Comparison of ENCODE assay signal across 11 cellular contexts in the genomic region with DNA sequence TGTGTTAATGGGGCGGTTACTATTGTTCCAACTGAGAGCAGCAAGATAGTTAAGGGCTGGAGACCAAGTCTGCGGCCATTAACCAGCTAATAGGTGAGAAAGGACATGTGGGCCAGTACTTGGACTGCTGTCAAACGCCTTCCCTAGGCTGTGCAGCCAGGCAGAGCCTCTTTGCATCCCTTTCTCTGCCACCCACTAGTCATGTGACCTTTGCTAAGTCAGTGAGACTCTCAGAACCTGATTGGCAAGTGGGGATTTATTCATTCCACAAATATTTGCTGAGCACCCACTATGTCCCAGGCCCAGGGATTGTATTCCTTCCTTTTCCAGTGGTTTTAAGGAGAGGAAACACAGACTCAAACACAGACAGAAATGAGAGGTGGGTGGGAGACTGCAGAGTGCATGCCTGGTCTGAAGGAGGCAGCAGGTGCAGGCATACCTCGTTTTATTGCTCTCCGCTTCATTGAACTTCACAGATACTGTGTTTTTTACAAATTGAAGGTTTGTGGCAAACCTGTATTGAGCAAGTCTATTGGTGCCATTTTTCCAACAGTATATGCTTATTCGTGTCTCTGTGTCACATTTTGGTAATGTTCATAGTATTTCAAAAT.
DNase-seq lines count a peak whose midpoint lies in the region; ATAC-seq and TF ChIP-seq lines count a peak whose summit lies in the region.
"Had no signal": no experiment of that assay in that cellular context is flagged by ENCODE, and none has a peak within 500 bp of the region (broad histone marks: within the 10 kb centered on the region; RNA-seq: fewer than 3 reads in every experiment).

No MANE protein-coding gene starts in this region.

- H3K79me2 ChIP-seq in parathyroid adenoma = no peaks in the 10 kb centered on the region

- peak overlapping the region; percentile 61 for H2AFZ ChIP-seq in parathyroid adenoma

- H3K4me3 Mint-ChIP-seq in WTC11 = no peak overlapping the region

- H3K27me3 Mint-ChIP-seq in WTC11 (ENCODE audit: low read depth) = peaks cover 9% of the 10 kb centered on the region

- no peaks in the 10 kb centered on the region for H3K36me3 Mint-ChIP-seq in WTC11

- no peaks in the 10 kb centered on the region for H3K27me3 ChIP-seq in parathyroid adenoma (ENCODE audit: control insufficient read depth, insufficient read depth, low read length)
- no peaks in the 10 kb centered on the region for H3K27me3 ChIP-seq in BE2C
- H3K27me3 ChIP-seq: cardiac muscle cell had no signal

- no peaks in the 10 kb centered on the region for H3K9me3 Mint-ChIP-seq in WTC11

- H3K27ac ChIP-seq in parathyroid adenoma = no peak overlapping the region
- H3K27ac ChIP-seq: cardiac muscle cell had no signal

- H3K4me2 ChIP-seq in parathyroid adenoma (ENCODE audit: low read length) = no peak overlapping the region

- H3K4me3 ChIP-seq in parathyroid adenoma (ENCODE audit: low read depth, low read length) (no peak overlapping the region), BE2C (ENCODE audit: low read depth, low read length) (no peak overlapping the region)
- H3K4me3 ChIP-seq: cardiac muscle cell had no signal

- H3K4me1 Mint-ChIP-seq in WTC11 = peaks cover 17% of the 10 kb centered on the region

- H3K9me3 ChIP-seq in parathyroid adenoma (ENCODE audit: control insufficient read depth, low read length) (no peaks in the 10 kb centered on the region), BE2C (no peaks in the 10 kb centered on the region)

- peak; percentile 70 for ATAC-seq in WTC11
- ATAC-seq in HG03521 (IDR thresholded peaks at IDR 0.05; ENCODE audit: unreplicated experiment) = no peak

- TF ChIP-seq CTCF in WTC11 (IDR thresholded peaks at IDR 0.05) (no peak), parathyroid adenoma (IDR thresholded peaks at IDR 0.05) (no peak), BE2C (IDR thresholded peaks at IDR 0.05; ENCODE audit: low read depth, low read length) (no peak)

- POLR2A ChIA-PET in WTC11 (lab: Charles Lee) = no interaction called here

- no peak overlapping the region for H3K27ac Mint-ChIP-seq in WTC11

- no peak overlapping the region for H3K9ac ChIP-seq in parathyroid adenoma

- peak; percentile 6 to 76 (median 12) for DNase-seq in NCI-H1417 (lab: John Stamatoyannopoulos, UW)
- DNase-seq in NCI-H1417 treated with DMSO at 0.1 percent for 48 hours (lab: John Stamatoyannopoulos, UW) = no peak
- peak; percentile 16 for DNase-seq in HPDE6-E6E7 (ENCODE audit: extremely low spot score)
- no peak for DNase-seq in WTC11 (ENCODE audit: low spot score)
- DNase-seq in BE2C = no peak
- no peak for DNase-seq in NK-92 (lab: John Stamatoyannopoulos, UW; ENCODE audit: unreplicated experiment)
- DNase-seq: activated T-cell treated with anti-CD3 and anti-CD28 coated beads for 4 hours, T-helper 2 cell had no signal

- CTCF ChIA-PET in WTC11 (lab: Charles Lee) = interaction anchor here (1.1 to 2.7 kb wide), 2 partner anchors 38 to 47 kb away, joined by 4 to 11 read pairs; no protein-coding TSS in a partner anchor

- H3K36me3 ChIP-seq in parathyroid adenoma (ENCODE audit: control insufficient read depth, insufficient read depth, low read length) (no peaks in the 10 kb centered on the region), BE2C (no peaks in the 10 kb centered on the region)
- H3K36me3 ChIP-seq: cardiac muscle cell had no signal

- H3K4me1 ChIP-seq in parathyroid adenoma (peaks cover 5% of the 10 kb centered on the region), BE2C (no peaks in the 10 kb centered on the region)

TF ChIP-seq in WTC11, 78 proteins besides CTCF, POLR2A, EP300 and RAD21:
- TF ChIP-seq, protein P1, sequence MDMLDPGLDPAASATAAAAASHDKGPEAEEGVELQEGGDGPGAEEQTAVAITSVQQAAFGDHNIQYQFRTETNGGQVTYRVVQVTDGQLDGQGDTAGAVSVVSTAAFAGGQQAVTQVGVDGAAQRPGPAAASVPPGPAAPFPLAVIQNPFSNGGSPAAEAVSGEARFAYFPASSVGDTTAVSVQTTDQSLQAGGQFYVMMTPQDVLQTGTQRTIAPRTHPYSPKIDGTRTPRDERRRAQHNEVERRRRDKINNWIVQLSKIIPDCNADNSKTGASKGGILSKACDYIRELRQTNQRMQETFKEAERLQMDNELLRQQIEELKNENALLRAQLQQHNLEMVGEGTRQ (CRISPR knock-in tag; IDR thresholded peaks at IDR 0.05) = peak; percentile 63
- TF ChIP-seq CDX4 (CRISPR knock-in tag; IDR thresholded peaks at IDR 0.05; ENCODE audit: borderline replicate concordance) = no peak
- TF ChIP-seq, protein P2, sequence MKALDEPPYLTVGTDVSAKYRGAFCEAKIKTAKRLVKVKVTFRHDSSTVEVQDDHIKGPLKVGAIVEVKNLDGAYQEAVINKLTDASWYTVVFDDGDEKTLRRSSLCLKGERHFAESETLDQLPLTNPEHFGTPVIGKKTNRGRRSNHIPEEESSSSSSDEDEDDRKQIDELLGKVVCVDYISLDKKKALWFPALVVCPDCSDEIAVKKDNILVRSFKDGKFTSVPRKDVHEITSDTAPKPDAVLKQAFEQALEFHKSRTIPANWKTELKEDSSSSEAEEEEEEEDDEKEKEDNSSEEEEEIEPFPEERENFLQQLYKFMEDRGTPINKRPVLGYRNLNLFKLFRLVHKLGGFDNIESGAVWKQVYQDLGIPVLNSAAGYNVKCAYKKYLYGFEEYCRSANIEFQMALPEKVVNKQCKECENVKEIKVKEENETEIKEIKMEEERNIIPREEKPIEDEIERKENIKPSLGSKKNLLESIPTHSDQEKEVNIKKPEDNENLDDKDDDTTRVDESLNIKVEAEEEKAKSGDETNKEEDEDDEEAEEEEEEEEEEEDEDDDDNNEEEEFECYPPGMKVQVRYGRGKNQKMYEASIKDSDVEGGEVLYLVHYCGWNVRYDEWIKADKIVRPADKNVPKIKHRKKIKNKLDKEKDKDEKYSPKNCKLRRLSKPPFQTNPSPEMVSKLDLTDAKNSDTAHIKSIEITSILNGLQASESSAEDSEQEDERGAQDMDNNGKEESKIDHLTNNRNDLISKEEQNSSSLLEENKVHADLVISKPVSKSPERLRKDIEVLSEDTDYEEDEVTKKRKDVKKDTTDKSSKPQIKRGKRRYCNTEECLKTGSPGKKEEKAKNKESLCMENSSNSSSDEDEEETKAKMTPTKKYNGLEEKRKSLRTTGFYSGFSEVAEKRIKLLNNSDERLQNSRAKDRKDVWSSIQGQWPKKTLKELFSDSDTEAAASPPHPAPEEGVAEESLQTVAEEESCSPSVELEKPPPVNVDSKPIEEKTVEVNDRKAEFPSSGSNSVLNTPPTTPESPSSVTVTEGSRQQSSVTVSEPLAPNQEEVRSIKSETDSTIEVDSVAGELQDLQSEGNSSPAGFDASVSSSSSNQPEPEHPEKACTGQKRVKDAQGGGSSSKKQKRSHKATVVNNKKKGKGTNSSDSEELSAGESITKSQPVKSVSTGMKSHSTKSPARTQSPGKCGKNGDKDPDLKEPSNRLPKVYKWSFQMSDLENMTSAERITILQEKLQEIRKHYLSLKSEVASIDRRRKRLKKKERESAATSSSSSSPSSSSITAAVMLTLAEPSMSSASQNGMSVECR (CRISPR knock-in tag; IDR thresholded peaks at IDR 0.05; ENCODE audit: borderline replicate concordance) = no peak
- TF ChIP-seq, protein P3, sequence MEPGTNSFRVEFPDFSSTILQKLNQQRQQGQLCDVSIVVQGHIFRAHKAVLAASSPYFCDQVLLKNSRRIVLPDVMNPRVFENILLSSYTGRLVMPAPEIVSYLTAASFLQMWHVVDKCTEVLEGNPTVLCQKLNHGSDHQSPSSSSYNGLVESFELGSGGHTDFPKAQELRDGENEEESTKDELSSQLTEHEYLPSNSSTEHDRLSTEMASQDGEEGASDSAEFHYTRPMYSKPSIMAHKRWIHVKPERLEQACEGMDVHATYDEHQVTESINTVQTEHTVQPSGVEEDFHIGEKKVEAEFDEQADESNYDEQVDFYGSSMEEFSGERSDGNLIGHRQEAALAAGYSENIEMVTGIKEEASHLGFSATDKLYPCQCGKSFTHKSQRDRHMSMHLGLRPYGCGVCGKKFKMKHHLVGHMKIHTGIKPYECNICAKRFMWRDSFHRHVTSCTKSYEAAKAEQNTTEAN (CRISPR knock-in tag; IDR thresholded peaks at IDR 0.05) = no peak

Comparison
In these comparisons a context has a peak if more than half of its experiments do, and no peak if none do; other contexts are left out.
1. DNase-seq: peak in NCI-H1417 (3 of 3) and HPDE6-E6E7 (single experiment); none in NCI-H1417 treated with DMSO at 0.1 percent for 48 hours (single experiment), WTC11 (single experiment), BE2C (single experiment) and NK-92 (single experiment).